ENCODE assay signal across 1 cellular context in genomic region chr17:9568004-9568403, GRCh38.
TF ChIP-seq lines count a peak whose summit lies in the region.

No MANE protein-coding gene starts in this region.

TF ChIP-seq in HEK293T, 16 proteins besides CTCF, POLR2A, EP300 and RAD21 (continued from another document):
- TF ChIP-seq, protein P1, sequence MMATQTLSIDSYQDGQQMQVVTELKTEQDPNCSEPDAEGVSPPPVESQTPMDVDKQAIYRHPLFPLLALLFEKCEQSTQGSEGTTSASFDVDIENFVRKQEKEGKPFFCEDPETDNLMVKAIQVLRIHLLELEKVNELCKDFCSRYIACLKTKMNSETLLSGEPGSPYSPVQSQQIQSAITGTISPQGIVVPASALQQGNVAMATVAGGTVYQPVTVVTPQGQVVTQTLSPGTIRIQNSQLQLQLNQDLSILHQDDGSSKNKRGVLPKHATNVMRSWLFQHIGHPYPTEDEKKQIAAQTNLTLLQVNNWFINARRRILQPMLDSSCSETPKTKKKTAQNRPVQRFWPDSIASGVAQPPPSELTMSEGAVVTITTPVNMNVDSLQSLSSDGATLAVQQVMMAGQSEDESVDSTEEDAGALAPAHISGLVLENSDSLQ (IDR thresholded peaks at IDR 0.05) = 0 out of 2 replicates have a peak, but pooled peaks have one; percentile 7
